ENCODE assay signal across 28 cellular contexts in the genomic region with DNA sequence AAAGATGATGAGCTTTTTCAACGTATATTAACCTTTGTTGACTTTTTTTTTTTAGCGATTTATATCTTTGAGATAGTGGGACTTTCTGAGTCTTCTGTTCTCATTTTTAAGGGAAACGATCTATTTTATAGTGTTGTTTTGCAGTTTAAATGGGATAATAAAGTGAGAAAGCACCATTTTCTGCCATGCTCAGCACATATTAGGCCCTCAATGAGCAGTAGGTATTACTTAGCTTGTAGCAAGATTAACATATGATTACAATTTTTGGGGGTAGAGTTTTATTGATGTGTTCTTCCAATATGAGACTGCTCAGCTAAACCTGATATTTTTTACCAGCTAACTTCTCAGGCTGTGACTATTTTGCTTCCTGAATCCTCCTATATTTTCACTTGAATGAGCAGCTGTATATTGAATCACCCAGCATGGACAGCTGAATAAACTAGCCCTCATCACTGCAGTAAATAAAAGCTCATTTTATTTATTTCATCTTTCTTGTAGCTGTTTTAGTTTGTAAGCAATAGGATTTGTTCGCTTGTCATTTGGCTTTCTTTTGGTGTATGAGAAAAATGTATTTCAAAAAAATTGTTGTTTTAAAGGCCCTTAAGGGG. TPM values are rescaled to one million over a fixed set of nuclear protein-coding genes. Genes with fewer than 3 reads are reported as not detected.
DNase-seq lines count a peak whose midpoint lies in the region; ATAC-seq and TF ChIP-seq lines count a peak whose summit lies in the region.
"Had no signal": no experiment of that assay in that cellular context is flagged by ENCODE, and none has a peak within 500 bp of the region (broad histone marks: within the 10 kb centered on the region; RNA-seq: fewer than 3 reads in every experiment).

No MANE protein-coding gene starts in this region.

- DNase-seq in GM23338 (ENCODE audit: low spot score) = no peak
- peak; percentile 18 for DNase-seq in NCI-H2081 treated with DMSO at 0.1 percent for 48 hours (lab: John Stamatoyannopoulos, UW)
- no peak for DNase-seq in WTC11 (ENCODE audit: low spot score)
- peak; percentile 26 for DNase-seq in renal cortical epithelial cell (ENCODE audit: low read depth)
- DNase-seq in T-helper 17 cell = no peak
- DNase-seq in GM10248 (ENCODE audit: extremely low spot score) = no peak
- DNase-seq in activated T-helper 1 cell treated with anti-CD3 and anti-CD28 coated beads, Interleukin-12 subunit alpha, Interleukin-12 subunit beta, Interleukin-2, Interleukin-4 antibody, amounts not matched to agents 30 ng/mL and 10 ng/mL and 1 ng/mL, durations not matched to agents 14 hours and 24 hours and 36 hours (ENCODE audit: low spot score) = no peak
- DNase-seq: activated CD4-positive, alpha-beta memory T cell treated with anti-CD3 and anti-CD28 coated beads for 36 hours; activated CD4-positive, alpha-beta T cell treated with anti-CD3 and anti-CD28 coated beads for 1 hour; activated naive CD4-positive, alpha-beta T cell treated with anti-CD3 and anti-CD28 coated beads for 36 hours; adrenal gland; brain microvascular endothelial cell; Calu3; GOT3; KBM-7; kidney; lower lobe of right lung; NCI-H2107; PC-3; psoas muscle; stimulated activated CD4-positive, alpha-beta T cell treated with anti-CD3 and anti-CD28 coated beads, Interleukin-15, amount 100 ng/mL, for 24 hours; stimulated activated CD4-positive, alpha-beta T cell treated with anti-CD3 and anti-CD28 coated beads, Interleukin-4, amount 100 ng/mL, for 4 hours; T-helper 2 cell; trophoblast cell had no signal

- H3K4me1 Mint-ChIP-seq in GM23338 (peaks cover 9% of the 10 kb centered on the region), WTC11 (peaks cover 26% of the 10 kb centered on the region), T-helper 17 cell (no peaks in the 10 kb centered on the region)
- H3K4me1 Mint-ChIP-seq in activated T-helper 1 cell treated with anti-CD3 and anti-CD28 coated beads, Interleukin-12 subunit alpha, Interleukin-12 subunit beta, Interleukin-2, Interleukin-4 antibody, amounts not matched to agents 30 ng/mL and 10 ng/mL and 1 ng/mL, durations not matched to agents 14 hours and 24 hours and 36 hours (ENCODE audit: low read depth) = no peaks in the 10 kb centered on the region

- ATAC-seq in GM23338 (no peak), WTC11 (no peak), T-helper 17 cell (no peak)
- ATAC-seq: lower lobe of right lung; natural killer cell treated with Interleukin-12 subunit alpha and Interleukin-12 subunit beta and Interleukin-15 and Interleukin-18, amount 100 ng/mL, for 72 hours; PC-3; psoas muscle had no signal

- H3K27ac ChIP-seq in GM23338 (ENCODE audit: low read depth) = no peak overlapping the region
- H3K27ac ChIP-seq: adrenal gland, brain microvascular endothelial cell, C4-2B, lower lobe of right lung, psoas muscle had no signal

- H3K4me3 ChIP-seq in GM23338 = no peak overlapping the region
- H3K4me3 ChIP-seq: adrenal gland, lower lobe of right lung, psoas muscle had no signal

- no peaks in the 10 kb centered on the region for H3K27me3 ChIP-seq in GM23338 (ENCODE audit: insufficient read depth)
- H3K27me3 ChIP-seq: adrenal gland, brain microvascular endothelial cell had no signal

- intact Hi-C loops in activated T-helper 1 cell treated with anti-CD3 and anti-CD28 coated beads, Interleukin-12 subunit alpha, Interleukin-12 subunit beta, Interleukin-2, Interleukin-4 antibody, amounts not matched to agents 30 ng/mL and 10 ng/mL and 1 ng/mL, durations not matched to agents 14 hours and 24 hours and 36 hours (cut with micrococcal nuclease) = no loop called here

- H3F3A ChIP-seq in GM23338 (replicated peaks; ENCODE audit: low read depth) = no peaks in the 10 kb centered on the region

- H3K36me3 Mint-ChIP-seq in GM23338 (ENCODE audit: low read depth) (peaks cover 19% of the 10 kb centered on the region), WTC11 (peaks cover 18% of the 10 kb centered on the region), T-helper 17 cell (ENCODE audit: low read depth) (no peaks in the 10 kb centered on the region)
- H3K36me3 Mint-ChIP-seq in activated T-helper 1 cell treated with anti-CD3 and anti-CD28 coated beads, Interleukin-12 subunit alpha, Interleukin-12 subunit beta, Interleukin-2, Interleukin-4 antibody, amounts not matched to agents 30 ng/mL and 10 ng/mL and 1 ng/mL, durations not matched to agents 14 hours and 24 hours and 36 hours (ENCODE audit: low read depth) = no peaks in the 10 kb centered on the region
- H3K36me3 Mint-ChIP-seq: activated CD4-positive, alpha-beta memory T cell treated with anti-CD3 and anti-CD28 coated beads for 36 hours; natural killer cell treated with Interleukin-12 subunit alpha and Interleukin-12 subunit beta and Interleukin-15 and Interleukin-18, amount 100 ng/mL, for 72 hours had no signal

- peaks cover 52% of the 10 kb centered on the region for H3K79me2 ChIP-seq in GM23338 (replicated peaks; ENCODE audit: insufficient read depth)

- H3K4me1 ChIP-seq in GM23338 (ENCODE audit: insufficient read depth) = peaks cover 4% of the 10 kb centered on the region; the same call in 1 of the 2 replicates
- H3K4me1 ChIP-seq: adrenal gland, lower lobe of right lung, psoas muscle had no signal

- no peak overlapping the region for H2AFZ ChIP-seq in GM23338

- H3K36me3 ChIP-seq in GM23338 (ENCODE audit: insufficient read depth) = no peaks in the 10 kb centered on the region
- H3K36me3 ChIP-seq: adrenal gland, brain microvascular endothelial cell, lower lobe of right lung had no signal

- TF ChIP-seq CTCF in GM23338 (conservative IDR thresholded peaks at IDR 0.05; ENCODE audit: low read depth in 2 of 2) (no peak), WTC11 (IDR thresholded peaks at IDR 0.05) (no peak), GM10248 (IDR thresholded peaks at IDR 0.05; ENCODE audit: control extremely low read depth, extremely low read depth, low read depth, missing control alignments) (no peak)

- H4K20me1 ChIP-seq in GM23338 (replicated peaks; ENCODE audit: insufficient read depth) = no peaks in the 10 kb centered on the region

- CTCF ChIA-PET in WTC11 (lab: Charles Lee) (interaction anchor here (0.8 kb wide), 1 partner anchor 17 kb away, joined by 3 read pairs; no protein-coding TSS in a partner anchor), GM10248 (lab: Yijun Ruan, JAX) (interaction anchor here (1.5 kb wide), 1 partner anchor 16 kb away, joined by 4 read pairs; no protein-coding TSS in a partner anchor)

- no peak overlapping the region for H3K4me3 Mint-ChIP-seq in GM23338
- H3K4me3 Mint-ChIP-seq in WTC11 = no peak overlapping the region
- H3K4me3 Mint-ChIP-seq in T-helper 17 cell = no peak overlapping the region
- no peak overlapping the region for H3K4me3 Mint-ChIP-seq in activated T-helper 1 cell treated with anti-CD3 and anti-CD28 coated beads, Interleukin-12 subunit alpha, Interleukin-12 subunit beta, Interleukin-2, Interleukin-4 antibody, amounts not matched to agents 30 ng/mL and 10 ng/mL and 1 ng/mL, durations not matched to agents 14 hours and 24 hours and 36 hours
- H3K4me3 Mint-ChIP-seq: activated CD4-positive, alpha-beta memory T cell treated with anti-CD3 and anti-CD28 coated beads for 36 hours; activated naive CD4-positive, alpha-beta T cell treated with anti-CD3 and anti-CD28 coated beads for 36 hours; natural killer cell treated with Interleukin-12 subunit alpha and Interleukin-12 subunit beta and Interleukin-15 and Interleukin-18, amount 100 ng/mL, for 72 hours had no signal

- H3K9me3 Mint-ChIP-seq in GM23338 (no peaks in the 10 kb centered on the region), WTC11 (peaks cover 14% of the 10 kb centered on the region)
- no peaks in the 10 kb centered on the region for H3K9me3 Mint-ChIP-seq in activated T-helper 1 cell treated with anti-CD3 and anti-CD28 coated beads, Interleukin-12 subunit alpha, Interleukin-12 subunit beta, Interleukin-2, Interleukin-4 antibody, amounts not matched to agents 30 ng/mL and 10 ng/mL and 1 ng/mL, durations not matched to agents 14 hours and 24 hours and 36 hours
- H3K9me3 Mint-ChIP-seq: activated CD4-positive, alpha-beta memory T cell treated with anti-CD3 and anti-CD28 coated beads for 36 hours; activated naive CD4-positive, alpha-beta T cell treated with anti-CD3 and anti-CD28 coated beads for 36 hours; natural killer cell treated with Interleukin-12 subunit alpha and Interleukin-12 subunit beta and Interleukin-15 and Interleukin-18, amount 100 ng/mL, for 72 hours had no signal

- H3K27me3 Mint-ChIP-seq in GM23338 (ENCODE audit: insufficient read depth, low read depth, poor library complexity) (no peaks in the 10 kb centered on the region), WTC11 (ENCODE audit: low read depth) (no peaks in the 10 kb centered on the region), T-helper 17 cell (peaks cover 9% of the 10 kb centered on the region)
- H3K27me3 Mint-ChIP-seq in activated T-helper 1 cell treated with anti-CD3 and anti-CD28 coated beads, Interleukin-12 subunit alpha, Interleukin-12 subunit beta, Interleukin-2, Interleukin-4 antibody, amounts not matched to agents 30 ng/mL and 10 ng/mL and 1 ng/mL, durations not matched to agents 14 hours and 24 hours and 36 hours (ENCODE audit: insufficient read depth) = peaks cover 3% of the 10 kb centered on the region
- H3K27me3 Mint-ChIP-seq: activated CD4-positive, alpha-beta memory T cell treated with anti-CD3 and anti-CD28 coated beads for 36 hours; natural killer cell treated with Interleukin-12 subunit alpha and Interleukin-12 subunit beta and Interleukin-15 and Interleukin-18, amount 100 ng/mL, for 72 hours had no signal

- no peak overlapping the region for H3K4me2 ChIP-seq in GM23338

- no peaks in the 10 kb centered on the region; the same call in 1 of the 2 replicates for H3K9me2 ChIP-seq in GM23338 (ENCODE audit: insufficient read depth)

- no peaks in the 10 kb centered on the region for H3K9me3 ChIP-seq in T-helper 17 cell (ENCODE audit: control insufficient read depth, low read length, poor library complexity, severe bottlenecking)
- H3K9me3 ChIP-seq: adrenal gland, lower lobe of right lung, psoas muscle had no signal

- peak overlapping the region; percentile 24 for H3K27ac Mint-ChIP-seq in GM23338
- H3K27ac Mint-ChIP-seq in WTC11 = peak overlapping the region; percentile 51; the same call in 1 of the 2 replicates
- no peak overlapping the region for H3K27ac Mint-ChIP-seq in T-helper 17 cell
- H3K27ac Mint-ChIP-seq in activated T-helper 1 cell treated with anti-CD3 and anti-CD28 coated beads, Interleukin-12 subunit alpha, Interleukin-12 subunit beta, Interleukin-2, Interleukin-4 antibody, amounts not matched to agents 30 ng/mL and 10 ng/mL and 1 ng/mL, durations not matched to agents 14 hours and 24 hours and 36 hours = no peak overlapping the region
- H3K27ac Mint-ChIP-seq: activated CD4-positive, alpha-beta memory T cell treated with anti-CD3 and anti-CD28 coated beads for 36 hours; activated naive CD4-positive, alpha-beta T cell treated with anti-CD3 and anti-CD28 coated beads for 36 hours; natural killer cell treated with Interleukin-12 subunit alpha and Interleukin-12 subunit beta and Interleukin-15 and Interleukin-18, amount 100 ng/mL, for 72 hours had no signal

- POLR2A ChIA-PET in WTC11 (lab: Charles Lee) (no interaction called here), GM10248 (lab: Yijun Ruan, JAX) (no interaction called here)

RNA-seq across cellular contexts. Expression of a gene that starts 43.7 kb away (rescaled TPM):
- 39.0 and 47.1 TPM in 2 replicates for total RNA-seq in GM23338 (2014; rRNA removed; shearing (Covaris generic))
- polyA plus RNA-seq in GM23338 (2016; fragmentation: Nextera tagmentation; extraction: Ambion mirVana) = 12.3 and 14.9 TPM in 2 replicates
- 29.2 to 30.8 TPM (median 30.7 TPM) in 3 replicates for total RNA-seq in WTC11 (2021)
- 17.2 and 47.0 TPM in 2 replicates for total RNA-seq in renal cortical epithelial cell
- total RNA-seq in T-helper 17 cell = under 1 TPM; 0.50 to 0.62 TPM
- 0.07 TPM in 1 of 2 replicates, not detected in the other for total RNA-seq in activated T-helper 1 cell treated with anti-CD3 and anti-CD28 coated beads, Interleukin-12 subunit alpha, Interleukin-12 subunit beta, Interleukin-2, Interleukin-4 antibody, amounts not matched to agents 30 ng/mL and 10 ng/mL and 1 ng/mL, durations not matched to agents 14 hours and 24 hours and 36 hours
- total RNA-seq: activated naive CD4-positive, alpha-beta T cell treated with anti-CD3 and anti-CD28 coated beads for 36 hours; HT1080; natural killer cell treated with Interleukin-12 subunit alpha and Interleukin-12 subunit beta and Interleukin-15 and Interleukin-18, amount 100 ng/mL, for 72 hours had no signal
- polyA plus RNA-seq: endothelial cell of umbilical vein had no signal

Comparison
In these comparisons a context has a peak if more than half of its experiments do, and no peak if none do; other contexts are left out.
1. DNase-seq: peak in NCI-H2081 treated with DMSO at 0.1 percent for 48 hours (single experiment) and renal cortical epithelial cell (single experiment); none in GM23338 (single experiment), WTC11 (single experiment), T-helper 17 cell (0 of 3), GM10248 (single experiment) and activated T-helper 1 cell treated with anti-CD3 and anti-CD28 coated beads, Interleukin-12 subunit alpha, Interleukin-12 subunit beta, Interleukin-2, Interleukin-4 antibody, amounts not matched to agents 30 ng/mL and 10 ng/mL and 1 ng/mL, durations not matched to agents 14 hours and 24 hours and 36 hours (single experiment).
2. H3K27ac Mint-ChIP-seq: peak in GM23338 (single experiment) and WTC11 (single experiment); none in T-helper 17 cell (single experiment) and activated T-helper 1 cell treated with anti-CD3 and anti-CD28 coated beads, Interleukin-12 subunit alpha, Interleukin-12 subunit beta, Interleukin-2, Interleukin-4 antibody, amounts not matched to agents 30 ng/mL and 10 ng/mL and 1 ng/mL, durations not matched to agents 14 hours and 24 hours and 36 hours (single experiment).
3. RNA of a gene that starts 43.7 kb away (total RNA-seq): 17.2 to 47.0 TPM in renal cortical epithelial cell, 39.0 to 47.1 TPM in GM23338 and 29.2 to 30.8 TPM in WTC11; 0.50 to 0.62 TPM in T-helper 17 cell and 0.07 TPM in activated T-helper 1 cell treated with anti-CD3 and anti-CD28 coated beads, Interleukin-12 subunit alpha, Interleukin-12 subunit beta, Interleukin-2, Interleukin-4 antibody, amounts not matched to agents 30 ng/mL and 10 ng/mL and 1 ng/mL, durations not matched to agents 14 hours and 24 hours and 36 hours; every median in the first group is over 10 times any median in the second.